In the genomic region with DNA sequence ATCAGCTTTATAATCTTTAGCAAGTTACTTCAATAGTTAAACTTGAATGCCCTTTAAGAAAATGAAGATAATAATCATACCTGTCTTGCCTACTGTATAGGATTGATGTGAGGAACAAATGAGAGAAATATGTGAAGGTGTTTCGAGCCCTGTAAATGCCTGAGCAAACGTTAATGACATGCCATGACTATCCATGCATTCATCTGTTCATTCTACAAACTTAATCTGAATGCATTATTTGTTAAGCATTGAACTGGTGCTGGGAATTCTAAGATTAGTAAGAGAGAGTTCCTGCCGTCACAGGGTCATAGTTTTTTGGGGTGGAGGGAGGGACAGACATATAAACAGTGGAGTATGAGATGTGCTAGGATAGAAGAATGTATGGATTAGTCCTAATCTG, we compare ENCODE assay signal across 6 cellular contexts.
"Had no signal": no experiment of that assay in that cellular context is flagged by ENCODE, and none has a peak within 500 bp of the region (broad histone marks: within the 10 kb centered on the region; RNA-seq: fewer than 3 reads in every experiment).

No MANE protein-coding gene starts in this region.

- H3K4me1 Mint-ChIP-seq: IgD-negative memory B cell had no signal

- DNase-seq: IMR-90, KBM-7, KG1 had no signal

- H3K36me3 Mint-ChIP-seq: IgD-negative memory B cell had no signal

- H3K4me3 Mint-ChIP-seq: IgD-negative memory B cell had no signal

- ATAC-seq: HepG2, K562 had no signal
